31 cellular contexts compared by ENCODE assay signal in genomic region chr4:101706535-101707057, GRCh38.
"Had no signal": no experiment of that assay in that cellular context is flagged by ENCODE, and none has a peak within 500 bp of the region (broad histone marks: within the 10 kb centered on the region; RNA-seq: fewer than 3 reads in every experiment).

No MANE protein-coding gene starts in this region.

- H3K4me1 ChIP-seq: adrenal gland, ascending aorta, body of pancreas, breast epithelium had no signal

- H3K36me3 ChIP-seq: adrenal gland, ascending aorta, brain microvascular endothelial cell, breast epithelium, cardiac muscle cell had no signal

- DNase-seq: activated effector memory CD4-positive, alpha-beta T cell treated with anti-CD3 and anti-CD28 coated beads, Interleukin-2, amount 50 U/mL, for 16 hours; activated effector memory CD4-positive, alpha-beta T cell treated with Interleukin-2 at 50 U/mL for 16 hours; activated gamma-delta T cell; activated gamma-delta T cell treated with Interleukin-2 at 50 U/mL for 16 hours; activated naive CD4-positive, alpha-beta T cell; activated naive CD4-positive, alpha-beta T cell treated with anti-CD3 and anti-CD28 coated beads for 36 hours; activated naive CD4-positive, alpha-beta T cell treated with anti-CD3 and anti-CD28 coated beads, Interleukin-2, amount 10 ng/mL, durations not matched to agents 7 days and 5 days; activated naive CD4-positive, alpha-beta T cell treated with anti-CD3 and anti-CD28 coated beads, Interleukin-2, amount 50 U/mL, for 16 hours; activated naive CD4-positive, alpha-beta T cell treated with Interleukin-2 at 50 U/mL for 16 hours; activated naive CD8-positive, alpha-beta T cell treated with anti-CD3 and anti-CD28 coated beads for 36 hours; activated naive CD8-positive, alpha-beta T cell treated with anti-CD3 and anti-CD28 coated beads, Interleukin-2, amount 10 ng/mL, durations not matched to agents 7 days and 5 days; activated naive CD8-positive, alpha-beta T cell treated with anti-CD3 and anti-CD28 coated beads, Interleukin-2, amount 50 U/mL, for 24 hours; activated T-cell treated with anti-CD3 and anti-CD28 coated beads, Interleukin-2, amount 50 U/mL, for 24 hours; activated T-cell treated with anti-CD3 and anti-CD28 coated beads, Interleukin-2, amount 50 U/mL, for 4 hours; activated T-cell treated with anti-CD3 and anti-CD28 coated beads, Interleukin-2, amount 50 U/mL, for 48 hours; activated T-cell treated with anti-CD3 and anti-CD28 coated beads, Interleukin-2, amount 50 U/mL, for 72 hours; adrenal gland; amniotic stem cell; amygdala; anterior cingulate cortex; aorta; body of pancreas; brain microvascular endothelial cell; caudate nucleus; central memory CD4-positive, alpha-beta T cell; cerebellar nuclear complex had no signal

- ATAC-seq: activated naive CD4-positive, alpha-beta T cell treated with anti-CD3 and anti-CD28 coated beads, Interleukin-2, amount 50 U/mL, for 72 hours; activated naive CD8-positive, alpha-beta T cell treated with anti-CD3 and anti-CD28 coated beads, Interleukin-2, amount 50 U/mL, for 24 hours; activated T-cell treated with anti-CD3 and anti-CD28 coated beads, Interleukin-2, amount 50 U/mL, for 4 hours; activated T-cell treated with anti-CD3 and anti-CD28 coated beads, Interleukin-2, amount 50 U/mL, for 72 hours; activated T-helper 17 cell treated with anti-CD3 and anti-CD28 coated beads, Interleukin-2, amount 50 U/mL, for 72 hours; body of pancreas had no signal

- H3K27me3 ChIP-seq: adrenal gland, ascending aorta, body of pancreas, brain microvascular endothelial cell, breast epithelium, cardiac muscle cell had no signal

- H3K27ac ChIP-seq: adrenal gland, ascending aorta, body of pancreas, brain microvascular endothelial cell, breast epithelium, cardiac muscle cell had no signal

- H3K4me3 ChIP-seq: adrenal gland, ascending aorta, body of pancreas, breast epithelium, cardiac muscle cell had no signal

- H3K9me3 ChIP-seq: adrenal gland, ascending aorta had no signal
